Comparison of ENCODE assay signal across 16 cellular contexts in genomic region chr13:45356966-45357689, GRCh38. TPM values are rescaled to one million over a fixed set of nuclear protein-coding genes. Genes with fewer than 3 reads are reported as not detected.
DNase-seq lines count a peak whose midpoint lies in the region; ATAC-seq and TF ChIP-seq lines count a peak whose summit lies in the region.
"Had no signal": no experiment of that assay in that cellular context is flagged by ENCODE, and none has a peak within 500 bp of the region (broad histone marks: within the 10 kb centered on the region; RNA-seq: fewer than 3 reads in every experiment).

No MANE protein-coding gene starts in this region.

- peak overlapping the region; percentile 81 for H3K27ac Mint-ChIP-seq in CD8-positive, alpha-beta T cell
- peak overlapping the region; percentile 83 for H3K27ac Mint-ChIP-seq in activated T-helper 1 cell treated with anti-CD3 and anti-CD28 coated beads, Interleukin-12 subunit alpha, Interleukin-12 subunit beta, Interleukin-2, Interleukin-4 antibody, amounts not matched to agents 30 ng/mL and 10 ng/mL and 1 ng/mL, durations not matched to agents 14 hours and 24 hours and 36 hours
- H3K27ac Mint-ChIP-seq: nephron progenitor cell had no signal

- intact Hi-C loops in CD8-positive, alpha-beta T cell (cut with DNase I, micrococcal nuclease) = no loop called here
- intact Hi-C loops in activated T-helper 1 cell treated with anti-CD3 and anti-CD28 coated beads, Interleukin-12 subunit alpha, Interleukin-12 subunit beta, Interleukin-2, Interleukin-4 antibody, amounts not matched to agents 30 ng/mL and 10 ng/mL and 1 ng/mL, durations not matched to agents 14 hours and 24 hours and 36 hours (cut with micrococcal nuclease) = no loop called here
- intact Hi-C loops in upper lobe of right lung (cut with DNase I) = no loop called here

- no peak overlapping the region for H2AFZ ChIP-seq in Karpas-422 (ENCODE audit: low read length)

- POLR2A ChIA-PET in CD8-positive, alpha-beta T cell (lab: Charles Lee) = interaction anchor here (0.7 kb wide), 1 partner anchor 10 kb away, joined by 3 read pairs; no protein-coding TSS in a partner anchor

- no peaks in the 10 kb centered on the region for H3K9me3 ChIP-seq in CD8-positive, alpha-beta T cell (ENCODE audit: low read length)
- H3K9me3 ChIP-seq in upper lobe of right lung (no peaks in the 10 kb centered on the region), Karpas-422 (ENCODE audit: low read length) (no peaks in the 10 kb centered on the region)
- H3K9me3 ChIP-seq: colonic mucosa, esophagus squamous epithelium, Peyer's patch had no signal

- no peaks in the 10 kb centered on the region for H3K36me3 ChIP-seq in CD8-positive, alpha-beta T cell (ENCODE audit: insufficient read depth, low read length)
- peaks cover 45% of the 10 kb centered on the region for H3K36me3 ChIP-seq in upper lobe of right lung
- H3K36me3 ChIP-seq in Karpas-422 (ENCODE audit: insufficient read depth, low read length) = no peaks in the 10 kb centered on the region
- H3K36me3 ChIP-seq: colonic mucosa had no signal

- H4K20me1 ChIP-seq in Karpas-422 (ENCODE audit: insufficient read depth, low read depth, low read length) = no peaks in the 10 kb centered on the region

- ATAC-seq in CD8-positive, alpha-beta T cell = no peak
- ATAC-seq in upper lobe of right lung (no peak), GM21529 (IDR thresholded peaks at IDR 0.05; ENCODE audit: unreplicated experiment) (no peak)
- ATAC-seq: K562, right cardiac atrium had no signal

- H3K4me1 ChIP-seq in CD8-positive, alpha-beta T cell (ENCODE audit: insufficient read depth, low read length) = no peaks in the 10 kb centered on the region
- H3K4me1 ChIP-seq in upper lobe of right lung (no peaks in the 10 kb centered on the region), Karpas-422 (ENCODE audit: low read length) (no peaks in the 10 kb centered on the region)
- H3K4me1 ChIP-seq: colonic mucosa, Peyer's patch had no signal

- no peak overlapping the region for H3K4me3 Mint-ChIP-seq in CD8-positive, alpha-beta T cell
- peak overlapping the region; percentile 4 for H3K4me3 Mint-ChIP-seq in activated T-helper 1 cell treated with anti-CD3 and anti-CD28 coated beads, Interleukin-12 subunit alpha, Interleukin-12 subunit beta, Interleukin-2, Interleukin-4 antibody, amounts not matched to agents 30 ng/mL and 10 ng/mL and 1 ng/mL, durations not matched to agents 14 hours and 24 hours and 36 hours
- H3K4me3 Mint-ChIP-seq: nephron progenitor cell had no signal

- H3K27me3 ChIP-seq in CD8-positive, alpha-beta T cell (ENCODE audit: insufficient read depth, low read length) = no peaks in the 10 kb centered on the region
- H3K27me3 ChIP-seq in upper lobe of right lung (no peaks in the 10 kb centered on the region), Karpas-422 (ENCODE audit: low read length) (no peaks in the 10 kb centered on the region)
- H3K27me3 ChIP-seq: colonic mucosa, esophagus squamous epithelium, Peyer's patch had no signal

- H3K9ac ChIP-seq in Karpas-422 (ENCODE audit: low read length) = no peak overlapping the region

- peaks cover 16% of the 10 kb centered on the region for H3K4me1 Mint-ChIP-seq in CD8-positive, alpha-beta T cell (ENCODE audit: low read depth)
- peaks cover 43% of the 10 kb centered on the region for H3K4me1 Mint-ChIP-seq in activated T-helper 1 cell treated with anti-CD3 and anti-CD28 coated beads, Interleukin-12 subunit alpha, Interleukin-12 subunit beta, Interleukin-2, Interleukin-4 antibody, amounts not matched to agents 30 ng/mL and 10 ng/mL and 1 ng/mL, durations not matched to agents 14 hours and 24 hours and 36 hours (ENCODE audit: low read depth)
- H3K4me1 Mint-ChIP-seq: nephron progenitor cell had no signal

- peaks cover 54% of the 10 kb centered on the region for H3K36me3 Mint-ChIP-seq in CD8-positive, alpha-beta T cell
- peaks cover 39% of the 10 kb centered on the region for H3K36me3 Mint-ChIP-seq in activated T-helper 1 cell treated with anti-CD3 and anti-CD28 coated beads, Interleukin-12 subunit alpha, Interleukin-12 subunit beta, Interleukin-2, Interleukin-4 antibody, amounts not matched to agents 30 ng/mL and 10 ng/mL and 1 ng/mL, durations not matched to agents 14 hours and 24 hours and 36 hours (ENCODE audit: low read depth)

- no peaks in the 10 kb centered on the region for H3K9me2 ChIP-seq in Karpas-422 (replicated peaks; ENCODE audit: insufficient read depth, low read length)

- H3K27me3 Mint-ChIP-seq in CD8-positive, alpha-beta T cell (ENCODE audit: low read depth) = no peaks in the 10 kb centered on the region
- no peaks in the 10 kb centered on the region for H3K27me3 Mint-ChIP-seq in activated T-helper 1 cell treated with anti-CD3 and anti-CD28 coated beads, Interleukin-12 subunit alpha, Interleukin-12 subunit beta, Interleukin-2, Interleukin-4 antibody, amounts not matched to agents 30 ng/mL and 10 ng/mL and 1 ng/mL, durations not matched to agents 14 hours and 24 hours and 36 hours (ENCODE audit: insufficient read depth)

- no peaks in the 10 kb centered on the region for H3K79me2 ChIP-seq in Karpas-422 (ENCODE audit: low read length)

- no peaks in the 10 kb centered on the region for H3K9me3 Mint-ChIP-seq in CD8-positive, alpha-beta T cell
- no peaks in the 10 kb centered on the region for H3K9me3 Mint-ChIP-seq in activated T-helper 1 cell treated with anti-CD3 and anti-CD28 coated beads, Interleukin-12 subunit alpha, Interleukin-12 subunit beta, Interleukin-2, Interleukin-4 antibody, amounts not matched to agents 30 ng/mL and 10 ng/mL and 1 ng/mL, durations not matched to agents 14 hours and 24 hours and 36 hours

- no peak for DNase-seq in CD8-positive, alpha-beta T cell
- DNase-seq in Jurkat, Clone E6-1 (ENCODE audit: low read depth, low spot score) = peak; percentile 43
- DNase-seq in activated T-helper 1 cell treated with anti-CD3 and anti-CD28 coated beads, Interleukin-12 subunit alpha, Interleukin-12 subunit beta, Interleukin-2, Interleukin-4 antibody, amounts not matched to agents 30 ng/mL and 10 ng/mL and 1 ng/mL, durations not matched to agents 14 hours and 24 hours and 36 hours (ENCODE audit: low spot score) = peak; percentile 20
- DNase-seq in myocyte (ENCODE audit: low read depth) (peak; percentile 39), upper lobe of right lung (no peak), Karpas-422 (no peak)
- DNase-seq: colonic mucosa, COR-L47, esophagus squamous epithelium, NCI-H187, NCI-H526, nephron progenitor cell, Peyer's patch, right cardiac atrium had no signal

- CTCF ChIA-PET in CD8-positive, alpha-beta T cell (lab: Charles Lee) = interaction anchor here (0.9 to 2.4 kb wide), 4 partner anchors 13 to 310 kb away, joined by 3 to 10 read pairs (median 5); partner anchors contain the start of gene TPT1

- no peak overlapping the region for H3K4me3 ChIP-seq in CD8-positive, alpha-beta T cell (ENCODE audit: low read depth, low read length)
- H3K4me3 ChIP-seq in Jurkat, Clone E6-1 (ENCODE audit: low read length) = no peak overlapping the region
- H3K4me3 ChIP-seq in upper lobe of right lung (no peak overlapping the region), Karpas-422 (ENCODE audit: low read length) (no peak overlapping the region)
- H3K4me3 ChIP-seq: colonic mucosa, esophagus squamous epithelium, K562, Peyer's patch had no signal

- no peak overlapping the region for H3K4me2 ChIP-seq in Karpas-422 (ENCODE audit: low read depth, low read length, poor library complexity, severe bottlenecking)

- no peak for TF ChIP-seq CTCF in CD8-positive, alpha-beta T cell (IDR thresholded peaks at IDR 0.05)
- no peak for TF ChIP-seq CTCF in upper lobe of right lung (IDR thresholded peaks at IDR 0.05)

- no peak overlapping the region for H3K27ac ChIP-seq in CD8-positive, alpha-beta T cell (ENCODE audit: low read depth, low read length)
- H3K27ac ChIP-seq in upper lobe of right lung (no peak overlapping the region), Karpas-422 (ENCODE audit: low read length) (no peak overlapping the region)
- H3K27ac ChIP-seq: colonic mucosa, Peyer's patch had no signal

RNA-seq across cellular contexts. Expression of gene TPT1, which starts 16.1 kb away (rescaled TPM):
- total RNA-seq in CD8-positive, alpha-beta T cell = 1,000 to 10,000 TPM; 8,260 to 8,503 TPM
- 3,151 TPM for polyA plus RNA-seq in Jurkat, Clone E6-1 (2012; ENCODE audit: insufficient read depth, insufficient read length)
- 2,353 and 2,360 TPM in 2 replicates for total RNA-seq in activated T-helper 1 cell treated with anti-CD3 and anti-CD28 coated beads, Interleukin-12 subunit alpha, Interleukin-12 subunit beta, Interleukin-2, Interleukin-4 antibody, amounts not matched to agents 30 ng/mL and 10 ng/mL and 1 ng/mL, durations not matched to agents 14 hours and 24 hours and 36 hours
- total RNA-seq in myocyte (2,103 and 2,274 TPM in 2 replicates), upper lobe of right lung (4,924 TPM)
- 3,554 TPM for polyA plus RNA-seq in myocyte (2012)
- total RNA-seq in Karpas-422 (2014; rRNA removed; shearing (Covaris generic); ENCODE audit: low replicate concordance) = 2,059 and 2,102 TPM in 2 replicates

Comparison
In these comparisons a context has a peak if more than half of its experiments do, and no peak if none do; other contexts are left out.
1. DNase-seq: peak in Jurkat, Clone E6-1 (single experiment), activated T-helper 1 cell treated with anti-CD3 and anti-CD28 coated beads, Interleukin-12 subunit alpha, Interleukin-12 subunit beta, Interleukin-2, Interleukin-4 antibody, amounts not matched to agents 30 ng/mL and 10 ng/mL and 1 ng/mL, durations not matched to agents 14 hours and 24 hours and 36 hours (single experiment) and myocyte (single experiment); none in CD8-positive, alpha-beta T cell (0 of 7), upper lobe of right lung (single experiment) and Karpas-422 (single experiment).